In the genomic region with DNA sequence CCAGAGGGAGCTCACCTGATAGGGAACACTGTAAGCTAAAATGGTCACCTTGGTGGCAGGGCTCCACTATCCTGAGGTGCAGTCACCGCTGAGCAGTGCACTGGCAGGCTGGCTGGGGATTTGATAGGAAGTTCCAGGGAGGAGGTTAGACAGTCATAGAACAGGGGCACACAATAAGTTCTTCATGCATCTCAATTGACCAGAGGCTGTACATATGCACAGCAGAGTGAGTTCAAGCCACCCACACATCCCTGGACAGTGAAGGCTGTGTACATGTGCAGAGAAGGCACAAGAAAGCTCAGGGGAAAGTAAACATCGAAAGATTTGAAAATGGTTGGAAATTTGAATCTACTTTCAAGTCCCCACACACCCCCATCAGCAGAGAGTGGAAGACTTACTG, we compare ENCODE assay signal across 30 cellular contexts.
"Had no signal": no experiment of that assay in that cellular context is flagged by ENCODE, and none has a peak within 500 bp of the region (broad histone marks: within the 10 kb centered on the region; RNA-seq: fewer than 3 reads in every experiment).

No MANE protein-coding gene starts in this region.

- ATAC-seq: activated CD4-positive, alpha-beta T cell treated with anti-CD3 and anti-CD28 coated beads for 36 hours; activated CD8-positive, alpha-beta T cell treated with anti-CD3 and anti-CD28 coated beads for 36 hours; activated T-cell treated with anti-CD3 and anti-CD28 coated beads, Interleukin-2, amount 50 U/mL, for 4 hours; activated T-helper 17 cell treated with anti-CD3 and anti-CD28 coated beads, Interleukin-2, amount 50 U/mL, for 72 hours; esophagus mucosa; foreskin keratinocyte; gastrocnemius medialis had no signal

- H3K4me1 ChIP-seq: foreskin keratinocyte, gastrocnemius medialis had no signal

- H3K27me3 Mint-ChIP-seq: activated CD4-positive, alpha-beta T cell treated with anti-CD3 and anti-CD28 coated beads for 36 hours; activated CD4-positive, alpha-beta T cell treated with anti-CD3 and anti-CD28 coated beads, Interleukin-2, amount 10 ng/mL, durations not matched to agents 7 days and 5 days; activated CD8-positive, alpha-beta T cell treated with anti-CD3 and anti-CD28 coated beads for 36 hours; activated naive CD8-positive, alpha-beta T cell; activated T-helper 17 cell treated with anti-CD3 and anti-CD28 coated beads, Interleukin-2, amount 50 U/mL, for 72 hours; central memory CD8-positive, alpha-beta T cell; dendritic cell treated with granulocyte-macrophage colony-stimulating factor and Interleukin-4, amounts not matched to agents 40 ng/mL and 50 ng/mL, for 4 days had no signal

- H3K27ac ChIP-seq: brain microvascular endothelial cell, coronary artery, foreskin keratinocyte, gastrocnemius medialis had no signal

- H3K27ac Mint-ChIP-seq: activated CD4-positive, alpha-beta T cell treated with anti-CD3 and anti-CD28 coated beads for 36 hours; activated CD4-positive, alpha-beta T cell treated with anti-CD3 and anti-CD28 coated beads, Interleukin-2, amount 10 ng/mL, durations not matched to agents 7 days and 5 days; activated CD8-positive, alpha-beta T cell treated with anti-CD3 and anti-CD28 coated beads for 36 hours; activated naive CD8-positive, alpha-beta T cell; activated T-helper 17 cell treated with anti-CD3 and anti-CD28 coated beads, Interleukin-2, amount 50 U/mL, for 72 hours; dendritic cell treated with granulocyte-macrophage colony-stimulating factor and Interleukin-4, amounts not matched to agents 40 ng/mL and 50 ng/mL, for 4 days; endodermal cell had no signal

- H3K27me3 ChIP-seq: brain microvascular endothelial cell, dorsolateral prefrontal cortex, foreskin keratinocyte, gastrocnemius medialis had no signal

- DNase-seq: activated CD4-positive, alpha-beta T cell treated with anti-CD3 and anti-CD28 coated beads for 36 hours; activated CD4-positive, alpha-beta T cell treated with anti-CD3 and anti-CD28 coated beads, Interleukin-2, amount 10 ng/mL, durations not matched to agents 7 days and 5 days; activated CD4-positive, alpha-beta T cell treated with anti-CD3 and anti-CD28 coated beads, Interleukin-2, amount 50 U/mL, for 48 hours; activated CD4-positive, CD25-positive, alpha-beta regulatory T cell; activated CD4-positive, CD25-positive, alpha-beta regulatory T cell treated with anti-CD3 and anti-CD28 coated beads, Interleukin-2, amount 50 U/mL, for 72 hours; activated CD8-positive, alpha-beta memory T cell treated with anti-CD3 and anti-CD28 coated beads for 24 hours; activated CD8-positive, alpha-beta T cell treated with anti-CD3 and anti-CD28 coated beads for 36 hours; activated effector memory CD4-positive, alpha-beta T cell treated with Interleukin-2 at 50 U/mL for 16 hours; activated gamma-delta T cell treated with Interleukin-2 at 50 U/mL for 16 hours; activated naive CD4-positive, alpha-beta T cell treated with anti-CD3 and anti-CD28 coated beads, Interleukin-2, amount 50 U/mL, for 16 hours; activated naive CD4-positive, alpha-beta T cell treated with Interleukin-2 at 50 U/mL for 16 hours; activated T-cell treated with anti-CD3 and anti-CD28 coated beads, Interleukin-2, amount 50 U/mL, for 4 hours; amniotic stem cell; anterior cingulate cortex; brain microvascular endothelial cell; dorsolateral prefrontal cortex; effector memory CD4-positive, alpha-beta T cell; endodermal cell; foreskin keratinocyte; gastrocnemius medialis; glutamatergic neuron; T-helper 2 cell had no signal

- H3K4me3 Mint-ChIP-seq: activated CD4-positive, alpha-beta T cell treated with anti-CD3 and anti-CD28 coated beads for 36 hours; activated CD4-positive, alpha-beta T cell treated with anti-CD3 and anti-CD28 coated beads, Interleukin-2, amount 10 ng/mL, durations not matched to agents 7 days and 5 days; activated CD8-positive, alpha-beta T cell treated with anti-CD3 and anti-CD28 coated beads for 36 hours; activated naive CD8-positive, alpha-beta T cell; activated T-cell treated with anti-CD3 and anti-CD28 coated beads, Interleukin-2, amount 50 U/mL, for 4 hours; activated T-helper 17 cell treated with anti-CD3 and anti-CD28 coated beads, Interleukin-2, amount 50 U/mL, for 72 hours; central memory CD8-positive, alpha-beta T cell; dendritic cell treated with granulocyte-macrophage colony-stimulating factor and Interleukin-4, amounts not matched to agents 40 ng/mL and 50 ng/mL, for 4 days; endodermal cell had no signal

- H3K9me3 Mint-ChIP-seq: activated CD4-positive, alpha-beta T cell treated with anti-CD3 and anti-CD28 coated beads, Interleukin-2, amount 10 ng/mL, durations not matched to agents 7 days and 5 days; activated CD8-positive, alpha-beta T cell treated with anti-CD3 and anti-CD28 coated beads for 36 hours; activated T-cell treated with anti-CD3 and anti-CD28 coated beads, Interleukin-2, amount 50 U/mL, for 4 hours; activated T-helper 17 cell treated with anti-CD3 and anti-CD28 coated beads, Interleukin-2, amount 50 U/mL, for 72 hours; central memory CD8-positive, alpha-beta T cell; dendritic cell treated with granulocyte-macrophage colony-stimulating factor and Interleukin-4, amounts not matched to agents 40 ng/mL and 50 ng/mL, for 4 days had no signal

- H3K36me3 ChIP-seq: brain microvascular endothelial cell, gastrocnemius medialis had no signal

- FAIRE-seq: astrocyte, bronchial epithelial cell had no signal

- H3K4me3 ChIP-seq: coronary artery, dorsolateral prefrontal cortex, gastrocnemius medialis had no signal

- H3K4me1 Mint-ChIP-seq: activated CD4-positive, alpha-beta T cell treated with anti-CD3 and anti-CD28 coated beads, Interleukin-2, amount 10 ng/mL, durations not matched to agents 7 days and 5 days; activated T-helper 17 cell treated with anti-CD3 and anti-CD28 coated beads, Interleukin-2, amount 50 U/mL, for 72 hours had no signal

- H3K9me3 ChIP-seq: gastrocnemius medialis had no signal
